12 cellular contexts compared by ENCODE assay signal in genomic region chr21:42925114-42925907, GRCh38. TPM values are rescaled to one million over a fixed set of nuclear protein-coding genes. Genes with fewer than 3 reads are reported as not detected.
DNase-seq lines count a peak whose midpoint lies in the region; ATAC-seq and TF ChIP-seq lines count a peak whose summit lies in the region.
"Had no signal": no experiment of that assay in that cellular context is flagged by ENCODE, and none has a peak within 500 bp of the region (broad histone marks: within the 10 kb centered on the region; RNA-seq: fewer than 3 reads in every experiment).

TSS of gene ERVH48-1 (minus strand) at chr21:42925630. CDS start at chr21:42919006, 6,624 bp downstream.

- peak within 1 kb of the TSS; percentile 63 for H3K4me3 ChIP-seq in DOHH2 (ENCODE audit: low read length)
- H3K4me3 ChIP-seq in Jurkat, Clone E6-1 (ENCODE audit: low read length): peak within 1 kb of the TSS; percentile 46; the same call in 1 of the 2 replicates
- no peak within 1 kb of the TSS for H3K4me3 ChIP-seq in thyroid gland (replicated peaks in 1 of 3)

- no peak for ATAC-seq in activated naive CD8-positive, alpha-beta T cell treated with anti-CD3 and anti-CD28 coated beads, Interleukin-2, amount 10 ng/mL, durations not matched to agents 7 days and 5 days (ENCODE audit: low read depth)
- ATAC-seq in naive B cell (ENCODE audit: low read depth in 2 of 2) (no peak), HG02642 (IDR thresholded peaks at IDR 0.05; ENCODE audit: poor library complexity, unreplicated experiment) (no peak)
- ATAC-seq: esophagus mucosa had no signal

- H3K9me2 ChIP-seq in DOHH2 (replicated peaks; ENCODE audit: control insufficient read depth, low read length): no peaks in the 10 kb centered on the region

- H3K4me1 Mint-ChIP-seq in activated naive CD8-positive, alpha-beta T cell treated with anti-CD3 and anti-CD28 coated beads, Interleukin-2, amount 10 ng/mL, durations not matched to agents 7 days and 5 days: peaks cover 17% of the 10 kb centered on the region
- peaks cover 15 to 18% (median 15%) of the 10 kb centered on the region in 3 donors for H3K4me1 Mint-ChIP-seq in naive B cell

- no peaks in the 10 kb centered on the region for H3K27me3 Mint-ChIP-seq in activated naive CD8-positive, alpha-beta T cell treated with anti-CD3 and anti-CD28 coated beads, Interleukin-2, amount 10 ng/mL, durations not matched to agents 7 days and 5 days
- H3K27me3 Mint-ChIP-seq in naive B cell: no peaks in the 10 kb centered on the region
- H3K27me3 Mint-ChIP-seq: progenitor cell of endocrine pancreas had no signal

- no peak for TF ChIP-seq CTCF in DOHH2 (IDR thresholded peaks at IDR 0.05; ENCODE audit: low read depth, low read length, poor library complexity, severe bottlenecking)
- TF ChIP-seq CTCF in thyroid gland (IDR thresholded peaks at IDR 0.05): no peak

- intact Hi-C loops in thyroid gland (cut with DNase I): loop anchor here (10.0 kb wide), 1 partner anchor 89 kb away; no protein-coding TSS in a partner anchor

- H3K4me2 ChIP-seq in DOHH2 (ENCODE audit: low read length): peak within 1 kb of the TSS; percentile 78

- no peaks in the 10 kb centered on the region for H3K27me3 ChIP-seq in DOHH2 (ENCODE audit: control insufficient read depth, low read length)
- H3K27me3 ChIP-seq in thyroid gland: no peaks in the 10 kb centered on the region

- H3K4me1 ChIP-seq in DOHH2 (ENCODE audit: control insufficient read depth, low read length) (peaks cover 16% of the 10 kb centered on the region), thyroid gland (peaks cover 5 to 6% of the 10 kb centered on the region in 2 donors)

- POLR2A ChIA-PET in activated naive CD8-positive, alpha-beta T cell treated with anti-CD3 and anti-CD28 coated beads, Interleukin-2, amount 10 ng/mL, durations not matched to agents 7 days and 5 days (lab: Charles Lee): no interaction called here

- no peaks in the 10 kb centered on the region for H3F3A ChIP-seq in DOHH2 (ENCODE audit: control insufficient read depth, insufficient read depth)

- WGBS in thyroid gland, 2 donors: 92 to 93% methylated on average over 29 of the region's 29 CpGs

- H3K36me3 Mint-ChIP-seq in activated naive CD8-positive, alpha-beta T cell treated with anti-CD3 and anti-CD28 coated beads, Interleukin-2, amount 10 ng/mL, durations not matched to agents 7 days and 5 days: no peaks in the 10 kb centered on the region
- H3K36me3 Mint-ChIP-seq in naive B cell: no peaks in the 10 kb centered on the region

- H3K9me3 Mint-ChIP-seq in activated naive CD8-positive, alpha-beta T cell treated with anti-CD3 and anti-CD28 coated beads, Interleukin-2, amount 10 ng/mL, durations not matched to agents 7 days and 5 days: no peaks in the 10 kb centered on the region
- H3K9me3 Mint-ChIP-seq in naive B cell: no peaks in the 10 kb centered on the region

- no peaks in the 10 kb centered on the region for H3K79me2 ChIP-seq in DOHH2 (ENCODE audit: control insufficient read depth, low read length)

- no peak for TF ChIP-seq POLR2A in thyroid gland (IDR thresholded peaks at IDR 0.05)

- H3K9me3 ChIP-seq in DOHH2 (ENCODE audit: control insufficient read depth, insufficient read depth, low read length) (no peaks in the 10 kb centered on the region), thyroid gland (no peaks in the 10 kb centered on the region)

- H3K27ac ChIP-seq in DOHH2 (ENCODE audit: low read depth, low read length) (no peak within 1 kb of the TSS; the same call in 1 of the 2 replicates), thyroid gland (no peak within 1 kb of the TSS)

- peak; percentile 60 for DNase-seq in Jurkat, Clone E6-1 (ENCODE audit: low read depth, low spot score)
- DNase-seq in activated naive CD8-positive, alpha-beta T cell treated with anti-CD3 and anti-CD28 coated beads, Interleukin-2, amount 10 ng/mL, durations not matched to agents 7 days and 5 days: no peak
- DNase-seq in naive B cell: no peak
- no peak for DNase-seq in NCI-H1105 (lab: John Stamatoyannopoulos, UW)
- DNase-seq in thyroid gland: no peak
- DNase-seq: amygdala, kidney glomerular epithelial cell had no signal

- H3K36me3 ChIP-seq in DOHH2 (ENCODE audit: control insufficient read depth, low read length) (no peaks in the 10 kb centered on the region), thyroid gland (no peaks in the 10 kb centered on the region)

- H4K20me1 ChIP-seq in DOHH2 (ENCODE audit: control insufficient read depth, insufficient read depth, low read depth, low read length): no peaks in the 10 kb centered on the region

- peak within 1 kb of the TSS; percentile 92 for H3K27ac Mint-ChIP-seq in activated naive CD8-positive, alpha-beta T cell treated with anti-CD3 and anti-CD28 coated beads, Interleukin-2, amount 10 ng/mL, durations not matched to agents 7 days and 5 days
- H3K27ac Mint-ChIP-seq in naive B cell: peak within 1 kb of the TSS in 5 of 6 donors; percentile 11 to 86 (median 61)

- peak within 1 kb of the TSS; percentile 78 for H3K4me3 Mint-ChIP-seq in activated naive CD8-positive, alpha-beta T cell treated with anti-CD3 and anti-CD28 coated beads, Interleukin-2, amount 10 ng/mL, durations not matched to agents 7 days and 5 days
- H3K4me3 Mint-ChIP-seq in naive B cell: no peak within 1 kb of the TSS

RNA-seq across cellular contexts. Expression of gene ERVH48-1, which starts in this region (rescaled TPM):
- 0.61 TPM for polyA plus RNA-seq in Jurkat, Clone E6-1 (2012; ENCODE audit: insufficient read depth, insufficient read length)
- under 1 TPM; 0.20 to 0.55 TPM for total RNA-seq in activated naive CD8-positive, alpha-beta T cell treated with anti-CD3 and anti-CD28 coated beads, Interleukin-2, amount 10 ng/mL, durations not matched to agents 7 days and 5 days
- not detected for polyA plus RNA-seq in naive B cell (ENCODE audit: low read depth in 6 of 6)
- total RNA-seq in thyroid gland: under 1 TPM in 2 of 4 donors, not detected in 2; 0.22 to 0.42 TPM
- total RNA-seq: Daoy, esophagus mucosa had no signal

Comparison
In these comparisons a context has a peak if more than half of its experiments do, and no peak if none do; other contexts are left out.
1. H3K4me3 ChIP-seq: peak in DOHH2 (single experiment) and Jurkat, Clone E6-1 (single experiment); none in thyroid gland (0 of 3).